ENCODE assay signal across 24 cellular contexts in genomic region chr7:294440-295154, GRCh38. TPM values are rescaled to one million over a fixed set of nuclear protein-coding genes. Genes with fewer than 3 reads are reported as not detected.
"Had no signal": no experiment of that assay in that cellular context is flagged by ENCODE, and none has a peak within 500 bp of the region (broad histone marks: within the 10 kb centered on the region; RNA-seq: fewer than 3 reads in every experiment).

No MANE protein-coding gene starts in this region.

- H3K36me3 ChIP-seq: esophagus squamous epithelium, heart right ventricle, right atrium auricular region, stomach had no signal

- ATAC-seq: natural killer cell; stimulated activated effector memory CD8-positive, alpha-beta T cell treated with anti-CD3 and anti-CD28 coated beads, Interleukin-12 subunit alpha, Interleukin-12 subunit beta, amount 100 ng/mL, for 72 hours had no signal

- H3K27me3 ChIP-seq: testis had no signal

- H3K27ac ChIP-seq: esophagus squamous epithelium, heart right ventricle, right atrium auricular region, skin epidermis, stomach had no signal

- DNase-seq: activated CD4-positive, alpha-beta T cell treated with anti-CD3 and anti-CD28 coated beads, Interleukin-2, amount 50 U/mL, for 1 hour; activated CD8-positive, alpha-beta memory T cell treated with anti-CD3 and anti-CD28 coated beads for 24 hours; activated CD8-positive, alpha-beta memory T cell treated with anti-CD3 and anti-CD28 coated beads, Interleukin-2, amount 50 U/mL, for 48 hours; activated T-cell treated with anti-CD3 and anti-CD28 coated beads, Interleukin-2, amount 50 U/mL, for 72 hours; effector CD8-positive, alpha-beta T cell; esophagus squamous epithelium; heart right ventricle; immature natural killer cell; kidney glomerular epithelial cell; mesenchymal stem cell; natural killer cell; stimulated activated CD4-positive, alpha-beta T cell treated with anti-CD3 and anti-CD28 coated beads, Interleukin-4, amount 100 ng/mL, for 24 hours; stomach; T1000; testis had no signal

- H3K9me3 ChIP-seq: esophagus squamous epithelium, heart right ventricle, right atrium auricular region, stomach, testis had no signal

- H3K27ac Mint-ChIP-seq: activated naive CD8-positive, alpha-beta T cell; activated T-cell treated with anti-CD3 and anti-CD28 coated beads, Interleukin-2, amount 50 U/mL, for 72 hours; immature natural killer cell; natural killer cell; stimulated activated effector memory CD8-positive, alpha-beta T cell treated with anti-CD3 and anti-CD28 coated beads, Interleukin-12 subunit alpha, Interleukin-12 subunit beta, amount 100 ng/mL, for 72 hours had no signal

- H3K36me3 Mint-ChIP-seq: activated naive CD8-positive, alpha-beta T cell; immature natural killer cell; natural killer cell; stimulated activated effector memory CD8-positive, alpha-beta T cell treated with anti-CD3 and anti-CD28 coated beads, Interleukin-12 subunit alpha, Interleukin-12 subunit beta, amount 100 ng/mL, for 72 hours had no signal

- H3K9me3 Mint-ChIP-seq: activated T-cell treated with anti-CD3 and anti-CD28 coated beads, Interleukin-2, amount 50 U/mL, for 72 hours; immature natural killer cell; natural killer cell; stimulated activated effector memory CD8-positive, alpha-beta T cell treated with anti-CD3 and anti-CD28 coated beads, Interleukin-12 subunit alpha, Interleukin-12 subunit beta, amount 100 ng/mL, for 72 hours had no signal

- H3K4me1 Mint-ChIP-seq: immature natural killer cell; natural killer cell; stimulated activated effector memory CD8-positive, alpha-beta T cell treated with anti-CD3 and anti-CD28 coated beads, Interleukin-12 subunit alpha, Interleukin-12 subunit beta, amount 100 ng/mL, for 72 hours had no signal

- H3K4me3 Mint-ChIP-seq: activated naive CD8-positive, alpha-beta T cell; activated T-cell treated with anti-CD3 and anti-CD28 coated beads, Interleukin-2, amount 50 U/mL, for 72 hours; immature natural killer cell; natural killer cell; stimulated activated effector memory CD8-positive, alpha-beta T cell treated with anti-CD3 and anti-CD28 coated beads, Interleukin-12 subunit alpha, Interleukin-12 subunit beta, amount 100 ng/mL, for 72 hours had no signal

- H3K4me3 ChIP-seq: esophagus squamous epithelium, heart right ventricle, right atrium auricular region, skin epidermis, stomach, testis had no signal

RNA-seq across cellular contexts. Expression of gene FOXL3, which starts 4.6 kb away (rescaled TPM):
- total RNA-seq: activated T-cell treated with anti-CD3 and anti-CD28 coated beads, Interleukin-2, amount 50 U/mL, for 72 hours; cerebellum; endothelial cell of umbilical vein; esophagus squamous epithelium; heart right ventricle; lower leg skin; natural killer cell; right atrium auricular region; stomach; T-helper 1 cell treated with Interleukin-12 subunit alpha and Interleukin-12 subunit beta and Interleukin-4 antibody, amounts not matched to agents 30 ng/mL and 1 ng/mL, for 36 hours; ureter had no signal
- polyA plus RNA-seq: endothelial cell of umbilical vein, heart right ventricle, immature natural killer cell, stomach had no signal
